In the genomic region with DNA sequence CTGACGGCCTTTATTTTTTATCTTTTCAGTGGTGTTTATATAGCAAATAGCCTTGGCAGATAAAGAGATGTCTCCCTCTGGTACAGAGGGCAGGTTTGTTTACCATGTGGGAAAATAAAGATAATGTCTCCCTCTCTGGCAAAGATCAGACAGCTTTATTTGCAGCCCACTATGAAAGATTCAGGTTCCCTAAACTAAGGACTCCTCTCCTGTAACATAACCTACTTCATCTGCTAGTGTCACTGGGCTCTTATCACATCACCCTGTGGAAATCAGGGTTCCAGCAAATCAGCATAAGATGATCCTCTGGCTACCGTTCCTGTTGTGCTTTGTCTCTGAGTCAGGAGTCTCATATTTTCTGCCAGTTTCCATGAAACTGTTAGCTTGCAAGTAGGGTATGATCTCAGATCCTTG, we compare ENCODE assay signal across 10 cellular contexts.
DNase-seq lines count a peak whose midpoint lies in the region; ATAC-seq and TF ChIP-seq lines count a peak whose summit lies in the region.
"Had no signal": no experiment of that assay in that cellular context is flagged by ENCODE, and none has a peak within 500 bp of the region (broad histone marks: within the 10 kb centered on the region; RNA-seq: fewer than 3 reads in every experiment).

No MANE protein-coding gene starts in this region.

- H3K4me3 Mint-ChIP-seq in T-helper 2 cell treated with Interferon-gamma antibody and Interleukin-4, amounts not matched to agents 5 μg/mL and 100 μg/mL, for 36 hours: no peak overlapping the region

- H3K27me3 Mint-ChIP-seq in T-helper 2 cell treated with Interferon-gamma antibody and Interleukin-4, amounts not matched to agents 5 μg/mL and 100 μg/mL, for 36 hours (ENCODE audit: low read depth): peaks cover 4% of the 10 kb centered on the region

- peaks cover 26% of the 10 kb centered on the region for H3K9me3 Mint-ChIP-seq in T-helper 2 cell treated with Interferon-gamma antibody and Interleukin-4, amounts not matched to agents 5 μg/mL and 100 μg/mL, for 36 hours

- H3K4me1 Mint-ChIP-seq in T-helper 2 cell treated with Interferon-gamma antibody and Interleukin-4, amounts not matched to agents 5 μg/mL and 100 μg/mL, for 36 hours (ENCODE audit: low read depth): peaks cover 30% of the 10 kb centered on the region

- no peak for ATAC-seq in GM21526 (IDR thresholded peaks at IDR 0.05; ENCODE audit: low FRiP score, unreplicated experiment)

- peaks cover 35% of the 10 kb centered on the region for H3K36me3 Mint-ChIP-seq in T-helper 2 cell treated with Interferon-gamma antibody and Interleukin-4, amounts not matched to agents 5 μg/mL and 100 μg/mL, for 36 hours (ENCODE audit: low read depth)

- H3K4me3 ChIP-seq in astrocyte of the spinal cord (ENCODE audit: low read depth, low read length): no peak overlapping the region

- DNase-seq in DMS53 treated with DMSO at 0.1 percent for 48 hours (lab: John Stamatoyannopoulos, UW; ENCODE audit: unreplicated experiment): peak; percentile 6
- peak; percentile 58 for DNase-seq in NCI-H2029 (lab: John Stamatoyannopoulos, UW)
- DNase-seq in astrocyte of the spinal cord (ENCODE audit: low read depth, low spot score): peak; percentile 14
- peak; percentile 7 for DNase-seq in midbrain (lab: John Stamatoyannopoulos, UW)
- no peak for DNase-seq in activated T-cell treated with anti-CD3 and anti-CD28 coated beads for 4 hours
- DNase-seq in OCI-M2 (lab: John Stamatoyannopoulos, UW; ENCODE audit: unreplicated experiment): no peak
- no peak for DNase-seq in T-helper 2 cell treated with Interferon-gamma antibody and Interleukin-4, amounts not matched to agents 5 μg/mL and 100 μg/mL, for 36 hours (ENCODE audit: low spot score)
- DNase-seq: activated gamma-delta T cell treated with Interleukin-2 at 50 U/mL for 16 hours; effector memory CD4-positive, alpha-beta T cell had no signal

- TF ChIP-seq CTCF in astrocyte of the spinal cord (IDR thresholded peaks at IDR 0.05; ENCODE audit: low read depth, low read length): no peak

- in situ Hi-C loops in astrocyte of the spinal cord (cut with HindIII; ENCODE audit: low sequenced_read_pairs): no loop called here

- H3K27ac Mint-ChIP-seq in T-helper 2 cell treated with Interferon-gamma antibody and Interleukin-4, amounts not matched to agents 5 μg/mL and 100 μg/mL, for 36 hours: no peak overlapping the region

Comparison
In these comparisons a context has a peak if more than half of its experiments do, and no peak if none do; other contexts are left out.
1. DNase-seq: peak in DMS53 treated with DMSO at 0.1 percent for 48 hours (single experiment), NCI-H2029 (single experiment), astrocyte of the spinal cord (single experiment) and midbrain (single experiment); none in activated T-cell treated with anti-CD3 and anti-CD28 coated beads for 4 hours (single experiment), OCI-M2 (single experiment) and T-helper 2 cell treated with Interferon-gamma antibody and Interleukin-4, amounts not matched to agents 5 μg/mL and 100 μg/mL, for 36 hours (single experiment).